In the genomic region with DNA sequence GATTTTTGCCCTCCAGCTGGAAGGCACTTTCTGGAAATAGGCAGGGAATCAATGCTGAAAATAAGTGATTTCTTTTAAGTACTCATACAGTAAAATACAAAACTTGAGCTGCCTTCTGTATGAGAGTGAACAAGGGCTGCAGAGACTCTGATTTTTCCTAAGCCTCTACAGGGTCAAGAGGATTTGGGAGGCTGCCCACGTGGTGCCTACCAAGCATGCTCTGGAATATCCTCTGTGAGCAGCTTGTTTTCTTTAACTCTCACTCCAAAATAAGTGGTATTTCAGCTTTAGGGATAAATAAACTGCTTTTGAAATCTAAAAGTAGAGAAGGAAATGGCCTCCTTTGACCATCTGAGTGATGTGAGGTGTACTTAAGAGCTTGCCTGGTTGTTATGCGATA, we compare ENCODE assay signal across 20 cellular contexts. TPM values are rescaled to one million over a fixed set of nuclear protein-coding genes. Genes with fewer than 3 reads are reported as not detected.
A peak's percentile ranks its signal among the peaks of the same experiment; 100 is the strongest.
DNase-seq lines count a peak whose midpoint lies in the region; ATAC-seq, FAIRE-seq and TF ChIP-seq lines count a peak whose summit lies in the region.
"Had no signal": no experiment of that assay in that cellular context is flagged by ENCODE, and none has a peak within 500 bp of the region (broad histone marks: within the 10 kb centered on the region; RNA-seq: fewer than 3 reads in every experiment).

No MANE protein-coding gene starts in this region.

- ATAC-seq in Right ventricle myocardium superior (ENCODE audit: poor library complexity) (peak; percentile 47), Right ventricle myocardium inferior (no peak), left lung (peak; percentile 65), mucosa of descending colon (no peak), pancreas (no peak)

- no peak overlapping the region for H3K4me3 ChIP-seq in left lung
- H3K4me3 ChIP-seq in mucosa of descending colon: no peak overlapping the region
- no peak overlapping the region for H3K4me3 ChIP-seq in pancreas
- H3K4me3 ChIP-seq: BLaER1 had no signal

- H3K27me3 ChIP-seq in left lung (peaks cover 8 to 34% of the 10 kb centered on the region in 2 donors), pancreas (peaks cover 0 to 5% (median 0%) of the 10 kb centered on the region in 4 donors)
- H3K27me3 ChIP-seq: BLaER1 had no signal

- 73 to 74% methylated on average over 2 of the region's 2 CpGs for WGBS in pancreas, 2 donors

- H3K36me3 ChIP-seq in left lung: no peaks in the 10 kb centered on the region
- no peaks in the 10 kb centered on the region for H3K36me3 ChIP-seq in mucosa of descending colon (ENCODE audit: low read depth)
- H3K36me3 ChIP-seq in pancreas: no peaks in the 10 kb centered on the region
- H3K36me3 ChIP-seq: BLaER1 had no signal

- TF ChIP-seq CTCF in VCaP (conservative IDR thresholded peaks at IDR 0.05) (no peak), left lung (IDR thresholded peaks at IDR 0.05) (no peak), mucosa of descending colon (IDR thresholded peaks at IDR 0.05) (no peak), pancreas (IDR thresholded peaks at IDR 0.05) (no peak)

- intact Hi-C loops in Right ventricle myocardium superior (cut with DNase I) (loop anchor here (10.0 kb wide), 1 partner anchor 545 kb away; no protein-coding TSS in a partner anchor), Right ventricle myocardium inferior (cut with DNase I) (no loop called here), left lung (cut with DNase I) (no loop called here), mucosa of descending colon (cut with DNase I, micrococcal nuclease) (no loop called here), pancreas (cut with DNase I) (no loop called here)

- H3K9me3 ChIP-seq in left lung (no peaks in the 10 kb centered on the region), mucosa of descending colon (no peaks in the 10 kb centered on the region), pancreas (no peaks in the 10 kb centered on the region)
- H3K9me3 ChIP-seq: BLaER1 had no signal

- DNase-seq in Right ventricle myocardium superior (no peak), Right ventricle myocardium inferior (ENCODE audit: missing footprints) (no peak), left lung (no peak), mucosa of descending colon (no peak), NCI-H187 treated with DMSO at 0.1 percent for 48 hours (lab: John Stamatoyannopoulos, UW) (no peak), pancreas (no peak)
- DNase-seq: 8988T; CD4-positive, alpha-beta memory T cell; DMS153; DMS79; GF-D8; HCEC 1CT; HFFc6 had no signal

- H3K4me1 ChIP-seq in left lung: no peaks in the 10 kb centered on the region
- peaks cover 3% of the 10 kb centered on the region for H3K4me1 ChIP-seq in mucosa of descending colon (ENCODE audit: low read depth)
- no peaks in the 10 kb centered on the region for H3K4me1 ChIP-seq in pancreas
- H3K4me1 ChIP-seq: BLaER1 had no signal

- H3K27ac ChIP-seq in VCaP: peak overlapping the region; percentile 8
- H3K27ac ChIP-seq in left lung: no peak overlapping the region
- H3K27ac ChIP-seq in pancreas: no peak overlapping the region
- H3K27ac ChIP-seq: BLaER1, HL-60 had no signal

- no peak for FAIRE-seq in pancreas (lab: Jason Lieb, UNC)

RNA-seq across cellular contexts. Expression of a gene that starts 8.1 kb away (rescaled TPM):
- total RNA-seq in Right ventricle myocardium superior: 97.4 TPM
- total RNA-seq in Right ventricle myocardium inferior: 112 TPM
- 10 to 100 TPM; 34.7 to 45.8 TPM for total RNA-seq in left lung
- 10 to 100 TPM; 37.2 to 56.2 (median 47.2) TPM for total RNA-seq in mucosa of descending colon
- total RNA-seq in pancreas: 10 to 100 TPM; 16.0 to 31.8 (median 25.9) TPM
- 10 to 100 TPM; 48.3 to 63.6 TPM for polyA plus RNA-seq in pancreas

RNA-seq across cellular contexts. Expression of a gene that starts 17.8 kb away (rescaled TPM):
- total RNA-seq in Right ventricle myocardium superior (27.9 TPM), Right ventricle myocardium inferior (33.7 TPM), left lung (10 to 100 TPM; 26.1 to 31.7 TPM), mucosa of descending colon (10 to 100 TPM; 29.1 to 36.0 (median 34.1) TPM), pancreas (10 to 100 TPM in 5 of 6 donors, 1 to 10 TPM in 1; 9.5 to 19.2 (median 14.5) TPM)
- 10 to 100 TPM; 12.2 to 12.5 TPM for polyA plus RNA-seq in pancreas

RNA-seq across cellular contexts. Expression of a gene that starts 53.4 kb away (rescaled TPM):
- total RNA-seq in Right ventricle myocardium superior: 1.9 TPM
- total RNA-seq in Right ventricle myocardium inferior: 3.2 TPM
- total RNA-seq in left lung: 1 to 10 TPM; 5.5 to 7.4 TPM
- 10 to 100 TPM; 10.3 to 13.4 (median 10.9) TPM for total RNA-seq in mucosa of descending colon
- total RNA-seq in pancreas: 10 to 100 TPM in 1 of 6 donors, 1 to 10 TPM in 5; 4.0 to 12.7 (median 6.2) TPM
- 10 to 100 TPM; 15.5 to 18.8 TPM for polyA plus RNA-seq in pancreas
- total RNA-seq: A673, HFFc6, HT1080 had no signal
- polyA plus RNA-seq: AG04450 had no signal

RNA-seq across cellular contexts. Expression of a gene that starts 53.5 kb away (rescaled TPM):
- total RNA-seq in Right ventricle myocardium superior (9.3 TPM), Right ventricle myocardium inferior (11.0 TPM), left lung (10 to 100 TPM in 1 of 2 donors, 1 to 10 TPM in 1; 4.9 to 11.4 TPM), mucosa of descending colon (10 to 100 TPM; 16.5 to 24.1 (median 22.1) TPM), pancreas (10 to 100 TPM; 15.9 to 28.2 (median 19.0) TPM)
- 10 to 100 TPM in 1 of 2 donors, 1 to 10 TPM in 1; 9.3 to 11.9 TPM for polyA plus RNA-seq in pancreas
- total RNA-seq: A673, HFFc6, HT1080 had no signal
- polyA plus RNA-seq: CD14-positive monocyte had no signal

Comparison
In these comparisons a context has a peak if more than half of its experiments do, and no peak if none do; other contexts are left out.
1. ATAC-seq: peak in Right ventricle myocardium superior (single experiment) and left lung (single experiment); none in Right ventricle myocardium inferior (single experiment), mucosa of descending colon (single experiment) and pancreas (0 of 4).